In genomic region chr6:148513145-148514071, GRCh38 we compare ENCODE assay signal across 15 cellular contexts.
A peak's percentile ranks its signal among the peaks of the same experiment; 100 is the strongest.
DNase-seq lines count a peak whose midpoint lies in the region; ATAC-seq, FAIRE-seq and TF ChIP-seq lines count a peak whose summit lies in the region.
"Had no signal": no experiment of that assay in that cellular context is flagged by ENCODE, and none has a peak within 500 bp of the region (broad histone marks: within the 10 kb centered on the region; RNA-seq: fewer than 3 reads in every experiment).

No MANE protein-coding gene starts in this region.

- H3K9ac ChIP-seq in liver (ENCODE audit: low read depth in 1 of 2, low read length in 2 of 2) (no peak overlapping the region), HepG2 (ENCODE audit: insufficient read depth, low read depth, low read length) (no peak overlapping the region), Karpas-422 (ENCODE audit: low read length) (no peak overlapping the region)

- H3K4me1 ChIP-seq in liver (ENCODE audit: control insufficient read depth in 4 of 4, insufficient read depth in 4 of 4, low read length in 3 of 4) (no peaks in the 10 kb centered on the region), HepG2 (ENCODE audit: insufficient read depth, low read length) (no peaks in the 10 kb centered on the region), osteoblast (ENCODE audit: insufficient read depth, low read length) (peaks cover 30% of the 10 kb centered on the region), aorta (ENCODE audit: control insufficient read depth in 1 of 2, insufficient read depth in 2 of 2, low read length in 2 of 2) (peaks cover 0 to 2% of the 10 kb centered on the region in 2 donors), Karpas-422 (ENCODE audit: low read length) (peaks cover 27% of the 10 kb centered on the region)
- H3K4me1 ChIP-seq: A549 had no signal

- 85% methylated on average over 14 of the region's 14 CpGs for WGBS in liver
- WGBS in HepG2 (ENCODE audit: low lambda C conversion rate): 94% methylated on average over 14 of the region's 14 CpGs
- WGBS in aorta, 2 donors: 59 to 66% methylated on average over 14 of the region's 14 CpGs

- no peak for FAIRE-seq in HepG2 (lab: Jason Lieb, UNC)
- FAIRE-seq: A549, frontal cortex, pancreas had no signal

- no peak for TF ChIP-seq EP300 in HepG2 (IDR thresholded peaks at IDR 0.05; ENCODE audit: low read depth in 2 of 2, low read length in 2 of 2)
- TF ChIP-seq EP300 in HepG2 (CRISPR knock-in tag; IDR thresholded peaks at IDR 0.05; ENCODE audit: borderline replicate concordance): no peak

- H4K20me1 ChIP-seq in HepG2 (ENCODE audit: insufficient read depth, low read length) (no peaks in the 10 kb centered on the region), osteoblast (ENCODE audit: insufficient read depth, low read length) (no peaks in the 10 kb centered on the region), Karpas-422 (ENCODE audit: insufficient read depth, low read depth, low read length) (no peaks in the 10 kb centered on the region)

- H3K27me3 ChIP-seq in liver (ENCODE audit: control insufficient read depth in 4 of 4, insufficient read depth in 4 of 4, low read length in 3 of 4) (no peaks in the 10 kb centered on the region), HepG2 (ENCODE audit: control insufficient read depth in 1 of 2, insufficient read depth in 2 of 2, low read length in 2 of 2) (no peaks in the 10 kb centered on the region), osteoblast (ENCODE audit: insufficient read depth, low read length) (no peaks in the 10 kb centered on the region), aorta (ENCODE audit: control insufficient read depth in 1 of 2, insufficient read depth in 2 of 2, low read length in 1 of 2) (no peaks in the 10 kb centered on the region), Karpas-422 (ENCODE audit: low read length) (no peaks in the 10 kb centered on the region)
- H3K27me3 ChIP-seq: pancreas had no signal

- H2AFZ ChIP-seq in HepG2 (ENCODE audit: low read length) (no peak overlapping the region), osteoblast (ENCODE audit: low read length) (peak overlapping the region; percentile 55), Karpas-422 (ENCODE audit: low read length) (no peak overlapping the region)

- no peak for ATAC-seq in HepG2
- ATAC-seq in aorta (ENCODE audit: low FRiP score): peak; percentile 57
- no peak for ATAC-seq in GM18505 (IDR thresholded peaks at IDR 0.05; ENCODE audit: unreplicated experiment)
- ATAC-seq: A549, HCT116 had no signal

- POLR2A ChIA-PET in HepG2 (lab: Yijun Ruan, JAX): no interaction called here

- H3K79me2 ChIP-seq in HepG2 (ENCODE audit: insufficient read depth, low read length) (no peaks in the 10 kb centered on the region), osteoblast (ENCODE audit: insufficient read depth, low read length) (peaks cover 71% of the 10 kb centered on the region), Karpas-422 (ENCODE audit: low read length) (no peaks in the 10 kb centered on the region)

- TF ChIP-seq RAD21 in liver (IDR thresholded peaks at IDR 0.05): no peak
- no peak for TF ChIP-seq RAD21 in HepG2 (CRISPR knock-in tag; IDR thresholded peaks at IDR 0.05)

- peak overlapping the region; percentile 57 to 68 for H3K27ac ChIP-seq in liver (ENCODE audit: low read depth in 1 of 2, low read length in 2 of 2)
- no peak overlapping the region for H3K27ac ChIP-seq in HepG2 (ENCODE audit: extremely low read length, insufficient read depth, low read length)
- peak overlapping the region; percentile 96 for H3K27ac ChIP-seq in osteoblast (ENCODE audit: low read depth, low read length)
- H3K27ac ChIP-seq in aorta (ENCODE audit: low read depth in 1 of 2, low read length in 2 of 2): peak overlapping the region; percentile 44 to 82
- no peak overlapping the region for H3K27ac ChIP-seq in Karpas-422 (ENCODE audit: low read length)
- H3K27ac ChIP-seq: A549, pancreas had no signal

- H3K36me3 ChIP-seq in liver (ENCODE audit: control insufficient read depth in 4 of 4, insufficient read depth in 3 of 4, low read depth in 1 of 4, low read length in 3 of 4) (peaks cover 0 to 8% (median under 1%) of the 10 kb centered on the region in 4 donors), HepG2 (replicated peaks in 1 of 2; ENCODE audit: control insufficient read depth in 1 of 2, insufficient read depth in 2 of 2, low read length in 2 of 2) (peaks cover 0 to 2% of the 10 kb centered on the region in 2 experiments; a peak in 3 of 5 replicates), osteoblast (ENCODE audit: insufficient read depth, low read length) (peaks cover 28% of the 10 kb centered on the region), aorta (ENCODE audit: control insufficient read depth in 1 of 2, insufficient read depth in 2 of 2, low read length in 1 of 2) (no peaks in the 10 kb centered on the region), Karpas-422 (ENCODE audit: insufficient read depth, low read length) (no peaks in the 10 kb centered on the region)
- H3K36me3 ChIP-seq: pancreas had no signal

- H3K4me2 ChIP-seq in HepG2 (ENCODE audit: low read depth, low read length): no peak overlapping the region
- peak overlapping the region; percentile 87 for H3K4me2 ChIP-seq in osteoblast (ENCODE audit: insufficient read depth, low read length)
- no peak overlapping the region for H3K4me2 ChIP-seq in Karpas-422 (ENCODE audit: low read depth, low read length, poor library complexity, severe bottlenecking)
- H3K4me2 ChIP-seq: A549 had no signal

- intact Hi-C loops in HepG2 (cut with micrococcal nuclease; ENCODE audit: unreplicated experiment): no loop called here
- intact Hi-C loops in head of caudate nucleus (cut with DNase I): no loop called here
- intact Hi-C loops in aorta (cut with DNase I): no loop called here

- TF ChIP-seq POLR2A in HepG2 (IDR thresholded peaks at IDR 0.05; ENCODE audit: insufficient read depth in 1 of 2, low read depth in 2 of 2, low read length in 2 of 2) (no peak), GM18505 (IDR thresholded peaks at IDR 0.05; ENCODE audit: borderline replicate concordance, extremely low read depth, insufficient read depth, insufficient read length) (no peak)

- H3K4me3 ChIP-seq in liver (ENCODE audit: low read depth in 1 of 3, low read length in 3 of 3): no peak overlapping the region
- H3K4me3 ChIP-seq in HepG2 (replicated peaks in 1 of 3; ENCODE audit: insufficient read depth in 1 of 3, low read depth in 2 of 3, low read length in 3 of 3): no peak overlapping the region
- peak overlapping the region; percentile 54 for H3K4me3 ChIP-seq in osteoblast (ENCODE audit: insufficient read depth, low read length)
- H3K4me3 ChIP-seq in aorta (ENCODE audit: low read length in 2 of 2): no peak overlapping the region
- no peak overlapping the region for H3K4me3 ChIP-seq in Karpas-422 (ENCODE audit: low read length)
- H3K4me3 ChIP-seq: A549, pancreas had no signal

- H3K9me3 ChIP-seq in liver (ENCODE audit: control insufficient read depth in 4 of 4, low read length in 3 of 4): no peaks in the 10 kb centered on the region
- H3K9me3 ChIP-seq in HepG2 (ENCODE audit: low read length): no peaks in the 10 kb centered on the region
- no peaks in the 10 kb centered on the region for H3K9me3 ChIP-seq in osteoblast (ENCODE audit: low read depth, low read length)
- no peaks in the 10 kb centered on the region for H3K9me3 ChIP-seq in aorta (ENCODE audit: control insufficient read depth, low read length)
- no peaks in the 10 kb centered on the region for H3K9me3 ChIP-seq in Karpas-422 (ENCODE audit: low read length)
- H3K9me3 ChIP-seq: A549, pancreas had no signal

- CTCF ChIA-PET in HepG2 (lab: Yijun Ruan, JAX; ENCODE audit: low intra/inter-chr PET ratio, low total read pairs): no interaction called here

- BruUV-seq in HepG2 (replicated peaks; lab: Mats Ljungman, UMichigan): no TSS peak

- TF ChIP-seq CTCF in liver (IDR thresholded peaks at IDR 0.05; ENCODE audit: low read depth, low read length, missing input control): no peak
- no peak for TF ChIP-seq CTCF in HepG2 (CRISPR knock-in tag; IDR thresholded peaks at IDR 0.05)
- no peak for TF ChIP-seq CTCF in osteoblast (IDR thresholded peaks at IDR 0.05; ENCODE audit: extremely low read depth, low read depth, low read length)

- in situ Hi-C loops in HepG2 (cut with HindIII; ENCODE audit: extremely low pct_ligation_motif_present, low pct_unique_long_range_greater_than_20kb): no loop called here

- no peaks in the 10 kb centered on the region for H3K9me2 ChIP-seq in Karpas-422 (replicated peaks; ENCODE audit: insufficient read depth, low read length)

- DNase-seq in HepG2 (ENCODE audit: low spot score): no peak
- DNase-seq in head of caudate nucleus: peak in 40 of 42 donors; percentile 48 to 86 (median 65)
- peak; percentile 86 for DNase-seq in osteoblast (ENCODE audit: insufficient read length, low spot score, missing footprints)
- DNase-seq in aorta: no peak
- DNase-seq in NCI-H146 treated with DMSO at 0.1 percent for 48 hours (lab: John Stamatoyannopoulos, UW; ENCODE audit: unreplicated experiment): no peak
- DNase-seq in Karpas-422: no peak
- DNase-seq: activated naive CD4-positive, alpha-beta T cell; NCI-H446 treated with DMSO at 0.1 percent for 48 hours; pancreas; stimulated activated naive CD4-positive, alpha-beta T cell had no signal

TF ChIP-seq in liver, 16 proteins besides CTCF, POLR2A, EP300 and RAD21 (continues in another document):
- TF ChIP-seq HNF4G (IDR thresholded peaks at IDR 0.05) (no peak), TAF1 (conservative IDR thresholded peaks at IDR 0.05) (no peak), NR2F2 (IDR thresholded peaks at IDR 0.05) (peak; percentile 93)

TF ChIP-seq in HepG2, 621 proteins besides CTCF, POLR2A, EP300 and RAD21 (continues in another document):
- TF ChIP-seq ZNF564 (CRISPR knock-in tag; IDR thresholded peaks at IDR 0.05): no peak
- no peak for TF ChIP-seq NBN (conservative IDR thresholded peaks at IDR 0.05)
- no peak for TF ChIP-seq AGO1 (IDR thresholded peaks at IDR 0.05; ENCODE audit: low read depth, low read length, poor library complexity, severe bottlenecking)
- TF ChIP-seq ZNF512B (CRISPR knock-in tag; IDR thresholded peaks at IDR 0.05; ENCODE audit: borderline replicate concordance): no peak

Comparison
In these comparisons a context has a peak if more than half of its experiments do, and no peak if none do; other contexts are left out.
1. H3K27ac ChIP-seq: peak in liver (2 of 2), osteoblast (single experiment) and aorta (2 of 2); none in HepG2 (single experiment) and Karpas-422 (single experiment).
2. DNase-seq: peak in head of caudate nucleus (40 of 42) and osteoblast (single experiment); none in HepG2 (single experiment), aorta (0 of 2), NCI-H146 treated with DMSO at 0.1 percent for 48 hours (single experiment) and Karpas-422 (single experiment).